1 cellular context compared by ENCODE assay signal in genomic region chr11:47216141-47216798, GRCh38.
A peak's percentile ranks its signal among the peaks of the same experiment; 100 is the strongest.
TF ChIP-seq lines count a peak whose summit lies in the region.

No MANE protein-coding gene starts in this region.

TF ChIP-seq in HepG2, 621 proteins besides CTCF, POLR2A, EP300 and RAD21 (continued from another document and continues in another):
- peak; percentile 88 for TF ChIP-seq RXRB (CRISPR knock-in tag; IDR thresholded peaks at IDR 0.05; ENCODE audit: borderline replicate concordance)
- TF ChIP-seq NCOA2 (CRISPR knock-in tag; IDR thresholded peaks at IDR 0.05), result peak; percentile 36; the same call in 1 of the 2 replicates
- 0 out of 2 replicates have a peak, but pooled peaks have one; percentile 55 for TF ChIP-seq MXD4 (CRISPR knock-in tag; IDR thresholded peaks at IDR 0.05)
- peak; percentile 65 for TF ChIP-seq NR2F6 (IDR thresholded peaks at IDR 0.05)
- peak; percentile 56; the same call in 1 of the 2 replicates for TF ChIP-seq NR2F6 (CRISPR knock-in tag; IDR thresholded peaks at IDR 0.05)
- TF ChIP-seq HOXD1 (CRISPR knock-in tag; IDR thresholded peaks at IDR 0.05), result no peak
- no peak for TF ChIP-seq MTF1 (CRISPR knock-in tag; IDR thresholded peaks at IDR 0.05)
- peak; percentile 91 for TF ChIP-seq SKI (IDR thresholded peaks at IDR 0.05; ENCODE audit: partially characterized antibody)
- TF ChIP-seq FOXK1 (CRISPR knock-in tag; IDR thresholded peaks at IDR 0.05; ENCODE audit: borderline replicate concordance, low read depth), result peak; percentile 81; the same call in 1 of the 2 replicates
- no peak for TF ChIP-seq RARG (CRISPR knock-in tag; IDR thresholded peaks at IDR 0.05; ENCODE audit: low read depth)
- TF ChIP-seq, protein P1, sequence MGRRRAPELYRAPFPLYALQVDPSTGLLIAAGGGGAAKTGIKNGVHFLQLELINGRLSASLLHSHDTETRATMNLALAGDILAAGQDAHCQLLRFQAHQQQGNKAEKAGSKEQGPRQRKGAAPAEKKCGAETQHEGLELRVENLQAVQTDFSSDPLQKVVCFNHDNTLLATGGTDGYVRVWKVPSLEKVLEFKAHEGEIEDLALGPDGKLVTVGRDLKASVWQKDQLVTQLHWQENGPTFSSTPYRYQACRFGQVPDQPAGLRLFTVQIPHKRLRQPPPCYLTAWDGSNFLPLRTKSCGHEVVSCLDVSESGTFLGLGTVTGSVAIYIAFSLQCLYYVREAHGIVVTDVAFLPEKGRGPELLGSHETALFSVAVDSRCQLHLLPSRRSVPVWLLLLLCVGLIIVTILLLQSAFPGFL (CRISPR knock-in tag; IDR thresholded peaks at IDR 0.05), result no peak
- TF ChIP-seq, protein P2, sequence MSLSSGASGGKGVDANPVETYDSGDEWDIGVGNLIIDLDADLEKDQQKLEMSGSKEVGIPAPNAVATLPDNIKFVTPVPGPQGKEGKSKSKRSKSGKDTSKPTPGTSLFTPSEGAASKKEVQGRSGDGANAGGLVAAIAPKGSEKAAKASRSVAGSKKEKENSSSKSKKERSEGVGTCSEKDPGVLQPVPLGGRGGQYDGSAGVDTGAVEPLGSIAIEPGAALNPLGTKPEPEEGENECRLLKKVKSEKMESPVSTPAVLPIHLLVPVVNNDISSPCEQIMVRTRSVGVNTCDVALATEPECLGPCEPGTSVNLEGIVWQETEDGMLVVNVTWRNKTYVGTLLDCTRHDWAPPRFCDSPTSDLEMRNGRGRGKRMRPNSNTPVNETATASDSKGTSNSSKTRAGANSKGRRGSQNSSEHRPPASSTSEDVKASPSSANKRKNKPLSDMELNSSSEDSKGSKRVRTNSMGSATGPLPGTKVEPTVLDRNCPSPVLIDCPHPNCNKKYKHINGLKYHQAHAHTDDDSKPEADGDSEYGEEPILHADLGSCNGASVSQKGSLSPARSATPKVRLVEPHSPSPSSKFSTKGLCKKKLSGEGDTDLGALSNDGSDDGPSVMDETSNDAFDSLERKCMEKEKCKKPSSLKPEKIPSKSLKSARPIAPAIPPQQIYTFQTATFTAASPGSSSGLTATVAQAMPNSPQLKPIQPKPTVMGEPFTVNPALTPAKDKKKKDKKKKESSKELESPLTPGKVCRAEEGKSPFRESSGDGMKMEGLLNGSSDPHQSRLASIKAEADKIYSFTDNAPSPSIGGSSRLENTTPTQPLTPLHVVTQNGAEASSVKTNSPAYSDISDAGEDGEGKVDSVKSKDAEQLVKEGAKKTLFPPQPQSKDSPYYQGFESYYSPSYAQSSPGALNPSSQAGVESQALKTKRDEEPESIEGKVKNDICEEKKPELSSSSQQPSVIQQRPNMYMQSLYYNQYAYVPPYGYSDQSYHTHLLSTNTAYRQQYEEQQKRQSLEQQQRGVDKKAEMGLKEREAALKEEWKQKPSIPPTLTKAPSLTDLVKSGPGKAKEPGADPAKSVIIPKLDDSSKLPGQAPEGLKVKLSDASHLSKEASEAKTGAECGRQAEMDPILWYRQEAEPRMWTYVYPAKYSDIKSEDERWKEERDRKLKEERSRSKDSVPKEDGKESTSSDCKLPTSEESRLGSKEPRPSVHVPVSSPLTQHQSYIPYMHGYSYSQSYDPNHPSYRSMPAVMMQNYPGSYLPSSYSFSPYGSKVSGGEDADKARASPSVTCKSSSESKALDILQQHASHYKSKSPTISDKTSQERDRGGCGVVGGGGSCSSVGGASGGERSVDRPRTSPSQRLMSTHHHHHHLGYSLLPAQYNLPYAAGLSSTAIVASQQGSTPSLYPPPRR (CRISPR knock-in tag; IDR thresholded peaks at IDR 0.05; ENCODE audit: borderline replicate concordance), result 0 out of 2 replicates have a peak, but pooled peaks have one; percentile 23
- TF ChIP-seq YY1 (IDR thresholded peaks at IDR 0.05; ENCODE audit: insufficient read depth, insufficient replicate concordance, low read depth, low read length), result no peak
- TF ChIP-seq NFIB (CRISPR knock-in tag; IDR thresholded peaks at IDR 0.05; ENCODE audit: borderline replicate concordance), result no peak
- TF ChIP-seq ZNF263 (CRISPR knock-in tag; IDR thresholded peaks at IDR 0.05), result peak; percentile 83
- TF ChIP-seq ZSCAN22 (CRISPR knock-in tag; IDR thresholded peaks at IDR 0.05), result no peak
- no peak for TF ChIP-seq NCOA1 (CRISPR knock-in tag; IDR thresholded peaks at IDR 0.05)
- no peak for TF ChIP-seq HNF4G (IDR thresholded peaks at IDR 0.05; ENCODE audit: borderline replicate concordance, low read depth, low read length)
- 0 out of 2 replicates have a peak, but pooled peaks have one; percentile 48 for TF ChIP-seq HNF4G (CRISPR knock-in tag; IDR thresholded peaks at IDR 0.05; ENCODE audit: borderline replicate concordance, low read depth)
- peak; percentile 39; the same call in 1 of the 2 replicates for TF ChIP-seq STAG1 (CRISPR knock-in tag; IDR thresholded peaks at IDR 0.05)
- peak; percentile 82; the same call in 1 of the 2 replicates for TF ChIP-seq GATAD2A (CRISPR knock-in tag; IDR thresholded peaks at IDR 0.05)
- peak; percentile 43 for TF ChIP-seq MNT (IDR thresholded peaks at IDR 0.05)
- peak; percentile 46; the same call in 1 of the 2 replicates for TF ChIP-seq ZNF619 (CRISPR knock-in tag; IDR thresholded peaks at IDR 0.05)
- no peak; the same call in 1 of the 2 replicates for TF ChIP-seq PRDM10 (CRISPR knock-in tag; IDR thresholded peaks at IDR 0.05; ENCODE audit: low read depth)
- TF ChIP-seq ZNF75D (CRISPR knock-in tag; IDR thresholded peaks at IDR 0.05; ENCODE audit: borderline replicate concordance), result no peak
- TF ChIP-seq KDM3A (CRISPR knock-in tag; IDR thresholded peaks at IDR 0.05; ENCODE audit: low read depth), result no peak
- TF ChIP-seq, protein P3, sequence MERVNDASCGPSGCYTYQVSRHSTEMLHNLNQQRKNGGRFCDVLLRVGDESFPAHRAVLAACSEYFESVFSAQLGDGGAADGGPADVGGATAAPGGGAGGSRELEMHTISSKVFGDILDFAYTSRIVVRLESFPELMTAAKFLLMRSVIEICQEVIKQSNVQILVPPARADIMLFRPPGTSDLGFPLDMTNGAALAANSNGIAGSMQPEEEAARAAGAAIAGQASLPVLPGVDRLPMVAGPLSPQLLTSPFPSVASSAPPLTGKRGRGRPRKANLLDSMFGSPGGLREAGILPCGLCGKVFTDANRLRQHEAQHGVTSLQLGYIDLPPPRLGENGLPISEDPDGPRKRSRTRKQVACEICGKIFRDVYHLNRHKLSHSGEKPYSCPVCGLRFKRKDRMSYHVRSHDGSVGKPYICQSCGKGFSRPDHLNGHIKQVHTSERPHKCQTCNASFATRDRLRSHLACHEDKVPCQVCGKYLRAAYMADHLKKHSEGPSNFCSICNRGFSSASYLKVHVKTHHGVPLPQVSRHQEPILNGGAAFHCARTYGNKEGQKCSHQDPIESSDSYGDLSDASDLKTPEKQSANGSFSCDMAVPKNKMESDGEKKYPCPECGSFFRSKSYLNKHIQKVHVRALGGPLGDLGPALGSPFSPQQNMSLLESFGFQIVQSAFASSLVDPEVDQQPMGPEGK (CRISPR knock-in tag; IDR thresholded peaks at IDR 0.05), result peak; percentile 65
- peak; percentile 69 for TF ChIP-seq ZNF687 (CRISPR knock-in tag; IDR thresholded peaks at IDR 0.05)
- TF ChIP-seq ZUFSP (CRISPR knock-in tag; IDR thresholded peaks at IDR 0.05; ENCODE audit: borderline replicate concordance), result no peak
- peak; percentile 71; the same call in 1 of the 2 replicates for TF ChIP-seq NCOR1 (IDR thresholded peaks at IDR 0.05; ENCODE audit: borderline replicate concordance, low read length)
- TF ChIP-seq RBM22 (optimal IDR thresholded peaks at IDR 0.05; ENCODE audit: low read length), result no peak
- no peak for TF ChIP-seq ZNF766 (CRISPR knock-in tag; IDR thresholded peaks at IDR 0.05; ENCODE audit: borderline replicate concordance)
- peak; percentile 2; the same call in 1 of the 2 replicates for TF ChIP-seq SMC3 (IDR thresholded peaks at IDR 0.05; ENCODE audit: low read length)
- TF ChIP-seq ZNF264 (CRISPR knock-in tag; IDR thresholded peaks at IDR 0.05), result no peak
